Comparison of ENCODE assay signal across 13 cellular contexts in the genomic region with DNA sequence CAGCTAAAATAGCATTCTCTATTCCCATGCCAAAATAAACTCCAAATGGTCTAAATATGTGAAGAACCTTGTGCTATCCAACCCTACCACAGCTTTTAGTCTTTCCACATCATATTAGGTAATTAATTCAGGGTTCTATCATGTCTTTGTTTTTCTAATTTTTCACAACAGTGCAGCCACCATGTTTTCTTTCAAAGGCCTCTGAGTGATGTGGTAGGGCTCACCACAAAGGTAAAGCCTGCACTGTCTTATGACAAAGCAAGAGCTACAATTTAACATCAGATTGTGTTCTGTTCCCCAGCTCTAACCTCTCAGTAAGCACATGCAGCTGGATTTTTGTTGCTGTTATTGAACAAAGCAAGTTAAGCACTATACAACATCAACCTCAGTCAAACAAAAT. TPM values are rescaled to one million over a fixed set of nuclear protein-coding genes. Genes with fewer than 3 reads are reported as not detected.
DNase-seq lines count a peak whose midpoint lies in the region; ATAC-seq and TF ChIP-seq lines count a peak whose summit lies in the region.
"Had no signal": no experiment of that assay in that cellular context is flagged by ENCODE, and none has a peak within 500 bp of the region (broad histone marks: within the 10 kb centered on the region; RNA-seq: fewer than 3 reads in every experiment).

No MANE protein-coding gene starts in this region.

- H3K9me3 Mint-ChIP-seq in glutamatergic neuron (ENCODE audit: unreplicated experiment) = peaks cover 4% of the 10 kb centered on the region
- H3K9me3 Mint-ChIP-seq: neural progenitor cell had no signal

- H3K27me3 ChIP-seq in DOHH2 (ENCODE audit: control insufficient read depth, low read length) = no peaks in the 10 kb centered on the region
- no peaks in the 10 kb centered on the region for H3K27me3 ChIP-seq in right cardiac atrium (ENCODE audit: control insufficient read depth, insufficient read depth)
- H3K27me3 ChIP-seq: neural progenitor cell had no signal

- H3K27ac Mint-ChIP-seq in glutamatergic neuron (ENCODE audit: unreplicated experiment) = no peak overlapping the region
- H3K27ac Mint-ChIP-seq: neural progenitor cell had no signal

- H3K4me3 Mint-ChIP-seq in glutamatergic neuron (ENCODE audit: unreplicated experiment) = no peak overlapping the region
- H3K4me3 Mint-ChIP-seq: neural progenitor cell had no signal

- intact Hi-C loops in right cardiac atrium (cut with DNase I) = loop anchor here in 1 of 4 donors (10.0 kb wide), 1 partner anchor 96 kb away; no protein-coding TSS in a partner anchor

- no peaks in the 10 kb centered on the region for H3K9me2 ChIP-seq in DOHH2 (replicated peaks; ENCODE audit: control insufficient read depth, low read length)

- H3K4me2 ChIP-seq in DOHH2 (ENCODE audit: low read length) = peak overlapping the region; percentile 94
- H3K4me2 ChIP-seq: neural progenitor cell had no signal

- H3K36me3 Mint-ChIP-seq in glutamatergic neuron (ENCODE audit: unreplicated experiment) = no peaks in the 10 kb centered on the region
- H3K36me3 Mint-ChIP-seq: neural progenitor cell had no signal

- no peaks in the 10 kb centered on the region for H4K20me1 ChIP-seq in DOHH2 (ENCODE audit: control insufficient read depth, insufficient read depth, low read depth, low read length)

- TF ChIP-seq CTCF in DOHH2 (IDR thresholded peaks at IDR 0.05; ENCODE audit: low read depth, low read length, poor library complexity, severe bottlenecking) (no peak), glutamatergic neuron (IDR thresholded peaks at IDR 0.05; ENCODE audit: partially characterized antibody, unreplicated experiment) (no peak)

- ATAC-seq in GM19351 (IDR thresholded peaks at IDR 0.05; ENCODE audit: unreplicated experiment) (peak; percentile 32), right cardiac atrium (no peak)
- ATAC-seq: left lobe of liver had no signal

- H3K4me1 ChIP-seq in DOHH2 (ENCODE audit: control insufficient read depth, low read length) = peaks cover 97% of the 10 kb centered on the region
- peaks cover 7% of the 10 kb centered on the region for H3K4me1 ChIP-seq in right cardiac atrium (ENCODE audit: control insufficient read depth, insufficient read depth, low read length)
- H3K4me1 ChIP-seq: neural progenitor cell had no signal

- peaks cover 28% of the 10 kb centered on the region for H3K4me1 Mint-ChIP-seq in glutamatergic neuron (ENCODE audit: low read depth, unreplicated experiment)

- H3K27ac ChIP-seq in DOHH2 (ENCODE audit: low read depth, low read length) (peak overlapping the region; percentile 98), right cardiac atrium (ENCODE audit: low read length) (peak overlapping the region; percentile 65)
- H3K27ac ChIP-seq: C4-2B, neural progenitor cell had no signal

- DNase-seq in OCI-M1 (lab: John Stamatoyannopoulos, UW) (peak; percentile 29), right cardiac atrium (no peak), DMS153 (lab: John Stamatoyannopoulos, UW) (no peak), NCI-H1930 (lab: John Stamatoyannopoulos, UW) (no peak), COLO668 (lab: John Stamatoyannopoulos, UW; ENCODE audit: unreplicated experiment) (no peak), glutamatergic neuron (no peak)
- DNase-seq: activated CD4-positive, alpha-beta T cell treated with anti-CD3 and anti-CD28 coated beads, Interleukin-2, amount 50 U/mL, for 1 hour; NCI-H1436 had no signal

- H3F3A ChIP-seq in DOHH2 (ENCODE audit: control insufficient read depth, insufficient read depth) = peaks cover 68% of the 10 kb centered on the region

- peaks cover 18% of the 10 kb centered on the region; the same call in 1 of the 2 replicates for H3K36me3 ChIP-seq in DOHH2 (ENCODE audit: control insufficient read depth, low read length)
- H3K36me3 ChIP-seq: neural progenitor cell had no signal

- peaks cover 2% of the 10 kb centered on the region for H3K27me3 Mint-ChIP-seq in glutamatergic neuron (ENCODE audit: unreplicated experiment)

- H3K4me3 ChIP-seq in DOHH2 (ENCODE audit: low read length) (peak overlapping the region; percentile 73), right cardiac atrium (ENCODE audit: low read length) (no peak overlapping the region)
- H3K4me3 ChIP-seq: neural progenitor cell had no signal

- peaks cover 86% of the 10 kb centered on the region for H3K79me2 ChIP-seq in DOHH2 (ENCODE audit: control insufficient read depth, low read length)

- H3K9me3 ChIP-seq in DOHH2 (ENCODE audit: control insufficient read depth, insufficient read depth, low read length) (no peaks in the 10 kb centered on the region), right cardiac atrium (ENCODE audit: control insufficient read depth, low read length) (no peaks in the 10 kb centered on the region)

RNA-seq across cellular contexts. Expression of a gene that starts 52.4 kb away (rescaled TPM):
- 10 to 100 TPM; 57.4 to 78.4 (median 67.4) TPM for total RNA-seq in right cardiac atrium
- 14.5 TPM for polyA plus RNA-seq in right cardiac atrium
- total RNA-seq in glutamatergic neuron (ENCODE audit: unreplicated experiment) = 24.1 TPM
